ENCODE assay signal across 12 cellular contexts in the genomic region with DNA sequence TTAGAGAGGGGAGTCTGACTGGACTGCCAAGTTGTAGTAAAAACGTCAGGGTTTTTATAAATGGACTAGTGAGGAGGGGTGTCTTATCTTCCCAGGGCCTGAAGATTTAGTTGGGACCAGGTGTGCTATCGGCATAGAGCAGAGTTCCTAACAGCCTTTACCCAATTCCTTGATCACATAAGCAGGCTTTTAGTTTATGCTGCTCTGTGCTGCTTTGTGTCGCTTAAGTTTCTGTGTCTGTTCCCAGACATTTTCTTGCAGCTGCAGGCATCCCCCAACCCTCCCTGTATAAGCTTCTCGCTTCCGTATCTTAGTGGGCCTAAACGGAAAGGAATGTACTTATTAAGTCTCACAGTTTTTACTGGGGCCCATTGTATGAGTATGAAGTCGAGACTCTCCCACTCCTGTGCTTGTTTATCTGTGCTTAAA. TPM values are rescaled to one million over a fixed set of nuclear protein-coding genes. Genes with fewer than 3 reads are reported as not detected.
DNase-seq lines count a peak whose midpoint lies in the region; ATAC-seq, FAIRE-seq and TF ChIP-seq lines count a peak whose summit lies in the region.
"Had no signal": no experiment of that assay in that cellular context is flagged by ENCODE, and none has a peak within 500 bp of the region (broad histone marks: within the 10 kb centered on the region; RNA-seq: fewer than 3 reads in every experiment).

No MANE protein-coding gene starts in this region.

- in situ Hi-C loops in K562 (cut with MboI): no loop called here
- in situ Hi-C loops in ACHN (cut with HindIII; ENCODE audit: low pct_ligation_motif_present, low pct_unique_long_range_greater_than_20kb, low sequenced_read_pairs): no loop called here

- ATAC-seq in K562 (peak; percentile 43), GM21515 (IDR thresholded peaks at IDR 0.05; ENCODE audit: unreplicated experiment) (no peak), GM18868 (IDR thresholded peaks at IDR 0.05; ENCODE audit: unreplicated experiment) (no peak)
- ATAC-seq: natural killer cell treated with Interleukin-12 subunit alpha and Interleukin-12 subunit beta and Interleukin-15 and Interleukin-18, amount 100 ng/mL, for 72 hours had no signal

- peak overlapping the region; percentile 76 for H2AFZ ChIP-seq in K562 (ENCODE audit: low read depth, low read length)

- TF ChIP-seq EP300 in K562 (IDR thresholded peaks at IDR 0.05; ENCODE audit: low read length): peak; percentile 63; the same call in 1 of the 2 replicates

- H3K9ac ChIP-seq in K562 (ENCODE audit: insufficient read depth in 1 of 2, low read depth in 2 of 2, low read length in 2 of 2): peak overlapping the region in 1 of 2 experiments; percentile 66; a peak in 2 of 4 replicates

- peak overlapping the region; percentile 26 for H3K4me3 ChIP-seq in HEK293 (ENCODE audit: low read depth, low read length)
- peak overlapping the region; percentile 20 for H3K4me3 ChIP-seq in K562

- intact Hi-C loops in K562 (cut with micrococcal nuclease): loop anchor here (5.0 to 10.0 kb wide), 2 partner anchors 161 to 229 kb away; no protein-coding TSS in a partner anchor
- intact Hi-C loops in activated CD4-positive, alpha-beta memory T cell treated with anti-CD3 and anti-CD28 coated beads for 36 hours (cut with micrococcal nuclease): loop anchor here (5.0 to 10.0 kb wide), 4 partner anchors 141 to 1659 kb away; a partner anchor contains a TSS

- no peak for TF ChIP-seq POLR2A in K562 (conservative IDR thresholded peaks at IDR 0.05)

- H3K27ac ChIP-seq in HEK293 (ENCODE audit: extremely low read depth, low read depth, low read length): no peak overlapping the region
- H3K27ac ChIP-seq in K562 (ENCODE audit: extremely low read depth, low read depth, low read length): peak overlapping the region; percentile 37

- POLR2A ChIA-PET in HEK293 (lab: Yijun Ruan, JAX): interaction anchor here (1.1 to 2.9 kb wide), 3 partner anchors 10 to 346 kb away, joined by 3 to 14 read pairs (median 4); no protein-coding TSS in a partner anchor
- POLR2A ChIA-PET in K562 (lab: Yijun Ruan, JAX): interaction anchor here (0.7 to 1.9 kb wide), 4 partner anchors 14 to 162 kb away, joined by 3 to 10 read pairs (median 4); no protein-coding TSS in a partner anchor
- POLR2A ChIA-PET in activated CD4-positive, alpha-beta memory T cell treated with anti-CD3 and anti-CD28 coated beads for 36 hours (lab: Charles Lee): no interaction called here

- H3K27ac Mint-ChIP-seq in activated CD4-positive, alpha-beta memory T cell treated with anti-CD3 and anti-CD28 coated beads for 36 hours: no peak overlapping the region
- H3K27ac Mint-ChIP-seq: activated naive CD8-positive, alpha-beta T cell treated with anti-CD3 and anti-CD28 coated beads, Interleukin-2, amount 10 ng/mL, durations not matched to agents 7 days and 5 days; stimulated activated naive CD8-positive, alpha-beta T cell treated with anti-CD3 and anti-CD28 coated beads, Interleukin-15, Interleukin-2, amounts not matched to agents 100 ng/mL and 50 ng/mL, for 24 hours; T-helper 2 cell treated with Interferon-gamma antibody and Interleukin-4, amounts not matched to agents 5 μg/mL and 100 μg/mL, for 36 hours had no signal

- H3K36me3 Mint-ChIP-seq in activated CD4-positive, alpha-beta memory T cell treated with anti-CD3 and anti-CD28 coated beads for 36 hours: peaks cover 11% of the 10 kb centered on the region

- H3K27me3 ChIP-seq in K562 (ENCODE audit: control insufficient read depth in 2 of 2, insufficient read depth in 2 of 2, low read length in 2 of 2): no peaks in the 10 kb centered on the region

- H4K20me1 ChIP-seq in K562 (replicated peaks; ENCODE audit: control insufficient read depth, insufficient read depth, low read length): peaks cover 6% of the 10 kb centered on the region; the same call in 1 of the 2 replicates

- peak overlapping the region; percentile 75 for H3K4me2 ChIP-seq in K562 (ENCODE audit: insufficient read depth, low read length)

- peaks cover 25% of the 10 kb centered on the region for H3K4me1 Mint-ChIP-seq in activated CD4-positive, alpha-beta memory T cell treated with anti-CD3 and anti-CD28 coated beads for 36 hours (ENCODE audit: low read depth)

- peaks cover 3% of the 10 kb centered on the region; the same call in 1 of the 2 replicates for H3K4me1 ChIP-seq in HEK293 (ENCODE audit: control insufficient read depth, insufficient read depth, low read length)
- H3K4me1 ChIP-seq in K562 (replicated peaks in 1 of 2; ENCODE audit: control insufficient read depth in 2 of 2, insufficient read depth in 2 of 2, low read length in 2 of 2): peaks cover 19 to 22% of the 10 kb centered on the region in 2 experiments; a peak in 4 of 5 replicates

- FAIRE-seq in K562 (lab: Jason Lieb, UNC): peak; percentile 93

- no peaks in the 10 kb centered on the region for H3K27me3 Mint-ChIP-seq in activated CD4-positive, alpha-beta memory T cell treated with anti-CD3 and anti-CD28 coated beads for 36 hours
- H3K27me3 Mint-ChIP-seq: activated naive CD8-positive, alpha-beta T cell treated with anti-CD3 and anti-CD28 coated beads, Interleukin-2, amount 10 ng/mL, durations not matched to agents 7 days and 5 days; stimulated activated naive CD8-positive, alpha-beta T cell treated with anti-CD3 and anti-CD28 coated beads, Interleukin-15, Interleukin-2, amounts not matched to agents 100 ng/mL and 50 ng/mL, for 24 hours had no signal

- no peaks in the 10 kb centered on the region for H3K9me1 ChIP-seq in K562 (ENCODE audit: control insufficient read depth, insufficient read depth, low read length)

- H3K9me3 ChIP-seq in HEK293 (ENCODE audit: control insufficient read depth, insufficient read depth, low read depth, low read length) (no peaks in the 10 kb centered on the region), K562 (replicated peaks; ENCODE audit: control insufficient read depth, insufficient read depth, low read depth, low read length) (no peaks in the 10 kb centered on the region)

- no peak for TF ChIP-seq RAD21 in K562 (CRISPR knock-in tag; conservative IDR thresholded peaks at IDR 0.05 in 1 of 2, IDR thresholded peaks at IDR 0.05 in 1 of 2)

- peaks cover 0 to 8% of the 10 kb centered on the region in 2 experiments; a peak in 2 of 3 replicates for H3K36me3 ChIP-seq in HEK293 (ENCODE audit: control insufficient read depth in 2 of 2, insufficient read depth in 1 of 2, low read length in 2 of 2)
- peaks cover 10% of the 10 kb centered on the region; the same call in 2 of the 3 replicates for H3K36me3 ChIP-seq in K562 (ENCODE audit: control insufficient read depth, insufficient read depth, low read length)

- 0% methylated on average over 7 of the region's 7 CpGs for WGBS in K562 (ENCODE audit: insufficient coverage, low coverage, missing lambda C conversion rate)

- H3K79me2 ChIP-seq in K562 (ENCODE audit: control insufficient read depth, insufficient read depth, low read length): peaks cover 26% of the 10 kb centered on the region

- H3K9me3 Mint-ChIP-seq in activated CD4-positive, alpha-beta memory T cell treated with anti-CD3 and anti-CD28 coated beads for 36 hours: no peaks in the 10 kb centered on the region
- H3K9me3 Mint-ChIP-seq: activated naive CD8-positive, alpha-beta T cell treated with anti-CD3 and anti-CD28 coated beads, Interleukin-2, amount 10 ng/mL, durations not matched to agents 7 days and 5 days; natural killer cell treated with Interleukin-12 subunit alpha and Interleukin-12 subunit beta and Interleukin-15 and Interleukin-18, amount 100 ng/mL, for 72 hours; stimulated activated naive CD8-positive, alpha-beta T cell treated with anti-CD3 and anti-CD28 coated beads, Interleukin-15, Interleukin-2, amounts not matched to agents 100 ng/mL and 50 ng/mL, for 24 hours; T-helper 2 cell treated with Interferon-gamma antibody and Interleukin-4, amounts not matched to agents 5 μg/mL and 100 μg/mL, for 36 hours had no signal

- H3K4me3 Mint-ChIP-seq in activated CD4-positive, alpha-beta memory T cell treated with anti-CD3 and anti-CD28 coated beads for 36 hours: no peak overlapping the region
- H3K4me3 Mint-ChIP-seq: activated naive CD8-positive, alpha-beta T cell treated with anti-CD3 and anti-CD28 coated beads, Interleukin-2, amount 10 ng/mL, durations not matched to agents 7 days and 5 days; natural killer cell treated with Interleukin-12 subunit alpha and Interleukin-12 subunit beta and Interleukin-15 and Interleukin-18, amount 100 ng/mL, for 72 hours; stimulated activated naive CD8-positive, alpha-beta T cell treated with anti-CD3 and anti-CD28 coated beads, Interleukin-15, Interleukin-2, amounts not matched to agents 100 ng/mL and 50 ng/mL, for 24 hours; T-helper 2 cell treated with Interferon-gamma antibody and Interleukin-4, amounts not matched to agents 5 μg/mL and 100 μg/mL, for 36 hours had no signal

- TF ChIP-seq CTCF in HEK293 (tag by site-specific recombination; IDR thresholded peaks at IDR 0.05): no peak
- TF ChIP-seq CTCF in K562 (IDR thresholded peaks at IDR 0.05 in 2 of 3, conservative IDR thresholded peaks at IDR 0.05 in 1 of 3; ENCODE audit: insufficient read depth in 2 of 3, low read depth in 1 of 3, low read length in 3 of 3): no peak

- DNase-seq in K562 (ENCODE audit: extremely low read depth in 1 of 4, low spot score in 3 of 4) (peak; percentile 12 to 75 (median 38)), left kidney (ENCODE audit: low read depth, low spot score) (peak; percentile 70), stromal cell of bone marrow (ENCODE audit: low read depth) (peak; percentile 25), ACHN (no peak)
- no peak for DNase-seq in activated CD4-positive, alpha-beta memory T cell treated with anti-CD3 and anti-CD28 coated beads for 36 hours
- DNase-seq: activated naive CD8-positive, alpha-beta T cell treated with anti-CD3 and anti-CD28 coated beads, Interleukin-2, amount 10 ng/mL, durations not matched to agents 7 days and 5 days had no signal

- no TSS peak for BruUV-seq in K562 (replicated peaks; lab: Mats Ljungman, UMichigan)

- CTCF ChIA-PET in HEK293 (lab: Yijun Ruan, JAX) (interaction anchor here (1.4 kb wide), 1 partner anchor 346 kb away, joined by 3 read pairs; no protein-coding TSS in a partner anchor), K562 (lab: Yijun Ruan, JAX; ENCODE audit: low intra/inter-chr PET ratio) (no interaction called here)
- CTCF ChIA-PET in activated CD4-positive, alpha-beta memory T cell treated with anti-CD3 and anti-CD28 coated beads for 36 hours (lab: Charles Lee): interaction anchor here (1.4 kb wide), 1 partner anchor 346 kb away, joined by 3 read pairs; no protein-coding TSS in a partner anchor

RNA-seq across cellular contexts. Expression of a gene that starts 2.6 kb away (rescaled TPM):
- total RNA-seq in K562 (2011; cell fraction: chromatin; rRNA removed; ENCODE audit: low replicate concordance): 14.5 and 72.1 TPM in 2 replicates
- 6.3 and 7.6 TPM in 2 replicates for total RNA-seq in K562 (2011; cell fraction: nucleolus; rRNA removed)
- total RNA-seq in K562 (2011; cell fraction: nucleoplasm; rRNA removed): 16.2 and 17.9 TPM in 2 replicates
- total RNA-seq in K562 (2014; rRNA removed): 14.2 and 21.4 TPM in 2 replicates
- 28.8 and 36.7 TPM in 2 replicates for total RNA-seq in K562 (2014; rRNA removed; fragmentation: Illumina TruSeq; extraction: Trizol)
- total RNA-seq in K562 (2015; rRNA removed; fragmentation: Illumina TruSeq; extraction: Trizol): 33.8 and 43.2 TPM in 2 replicates
- 16.2 and 16.5 TPM in 2 replicates for total RNA-seq in K562 (2021)
- 18.6 and 24.2 TPM in 2 replicates for polyA plus RNA-seq in K562 (2011; rRNA removed)
- polyA plus RNA-seq in K562 (2011; cell fraction: cytosol; rRNA removed): 2.3 and 3.8 TPM in 2 replicates
- 18.5 and 19.0 TPM in 2 replicates for polyA plus RNA-seq in K562 (2011; cell fraction: nucleus; rRNA removed)
- 9.8 and 12.7 TPM in 2 replicates for polyA plus RNA-seq in K562 (2012)
- polyA plus RNA-seq in K562 (2014; fragmentation: Illumina TruSeq; extraction: Trizol): 20.8 and 24.9 TPM in 2 replicates
- polyA plus RNA-seq in K562 (2014; fragmentation: Nextera tagmentation; extraction: Ambion mirVana): 1 to 10 TPM; 3.5 to 5.1 TPM
- polyA plus RNA-seq in K562 (2014; rRNA removed): 16.0 and 17.5 TPM in 2 replicates
- 22.6 and 23.5 TPM in 2 replicates for polyA minus RNA-seq in K562 (2011; rRNA and poly(A)+ RNA removed)
- polyA minus RNA-seq in K562 (2011; cell fraction: cytosol; rRNA and poly(A)+ RNA removed): 6.3 and 11.3 TPM in 2 replicates
- 37.1 and 37.3 TPM in 2 replicates for polyA minus RNA-seq in K562 (2011; cell fraction: nucleus; rRNA and poly(A)+ RNA removed)
- 10 to 100 TPM; 32.0 to 34.1 TPM for total RNA-seq in activated CD4-positive, alpha-beta memory T cell treated with anti-CD3 and anti-CD28 coated beads for 36 hours

Comparison
In these comparisons a context has a peak if more than half of its experiments do, and no peak if none do; other contexts are left out.
1. DNase-seq: peak in K562 (4 of 4), left kidney (single experiment) and stromal cell of bone marrow (single experiment); none in ACHN (single experiment) and activated CD4-positive, alpha-beta memory T cell treated with anti-CD3 and anti-CD28 coated beads for 36 hours (single experiment).